8 cellular contexts compared by ENCODE assay signal in the genomic region with DNA sequence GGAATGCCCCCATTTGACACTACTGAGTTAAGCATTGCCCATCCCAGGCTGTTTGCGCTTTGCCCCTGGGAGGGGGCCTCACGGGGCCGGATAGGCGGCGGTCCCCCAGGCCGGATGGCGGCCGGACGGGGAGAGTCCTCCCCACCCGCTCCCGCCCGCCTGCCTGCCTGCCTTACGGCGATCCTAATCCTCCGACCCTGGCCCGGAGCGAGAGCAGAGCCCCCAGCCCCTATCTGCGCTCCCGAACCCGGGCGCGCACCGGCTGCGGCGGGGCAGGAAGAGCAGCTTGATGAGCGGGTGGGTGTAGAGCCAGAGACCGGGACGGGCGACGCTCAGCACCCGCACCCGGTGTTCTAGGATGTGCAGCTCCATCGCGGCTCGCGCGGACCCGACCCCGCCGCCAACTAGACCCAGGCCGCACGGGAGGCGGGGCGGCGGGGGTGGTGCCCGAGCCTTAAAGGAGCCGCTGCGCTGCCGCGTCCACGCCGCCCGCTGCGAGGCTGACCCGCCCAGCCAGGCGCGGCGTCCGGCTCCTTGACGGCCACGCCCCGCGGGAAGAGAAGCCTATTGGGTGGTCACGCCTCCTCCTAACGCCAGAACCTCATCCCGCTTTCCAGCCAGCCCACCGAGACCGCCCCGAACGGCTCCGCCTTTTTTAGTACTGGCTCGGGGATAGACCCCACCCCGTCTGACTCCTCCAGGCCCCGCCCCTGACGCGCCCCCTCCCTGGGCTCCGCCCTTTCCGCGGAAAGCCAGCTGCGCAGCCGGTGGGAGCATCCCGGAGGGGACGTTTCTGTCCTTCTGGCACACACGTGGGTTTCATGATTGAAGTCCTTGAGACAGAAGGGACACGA. TPM values are rescaled to one million over a fixed set of nuclear protein-coding genes. Genes with fewer than 3 reads are reported as not detected.
A peak's percentile ranks its signal among the peaks of the same experiment; 100 is the strongest.
DNase-seq lines count a peak whose midpoint lies in the region; ATAC-seq lines count a peak whose summit lies in the region.

Gene CASTOR1 (minus strand): TSS at position 380 of the 854 bp plus-strand sequence. CDS start 8 bp downstream, at position 372.

- peaks cover 23 to 34% of the 10 kb centered on the region in 2 donors for H3K36me3 Mint-ChIP-seq in CD4-positive, alpha-beta memory T cell
- H3K36me3 Mint-ChIP-seq in memory B cell: peaks cover 20% of the 10 kb centered on the region

- H3K4me1 ChIP-seq in CD4-positive, alpha-beta memory T cell (ENCODE audit: insufficient read depth, low read length): peaks cover 41% of the 10 kb centered on the region
- peaks cover 23% of the 10 kb centered on the region for H3K4me1 ChIP-seq in effector memory CD4-positive, alpha-beta T cell (ENCODE audit: control insufficient read depth, insufficient read depth, low read length, poor library complexity, severe bottlenecking)

- H3K27me3 Mint-ChIP-seq in CD4-positive, alpha-beta memory T cell: no peaks in the 10 kb centered on the region
- H3K27me3 Mint-ChIP-seq in memory B cell: no peaks in the 10 kb centered on the region

- H3K36me3 ChIP-seq in CD4-positive, alpha-beta memory T cell (ENCODE audit: insufficient read depth, low read length): peaks cover 24% of the 10 kb centered on the region
- H3K36me3 ChIP-seq in effector memory CD4-positive, alpha-beta T cell (ENCODE audit: control insufficient read depth, insufficient read depth, low read length): peaks cover 27% of the 10 kb centered on the region

- peak; percentile 66 for ATAC-seq in GM19463 (IDR thresholded peaks at IDR 0.05; ENCODE audit: unreplicated experiment)
- peak; percentile 76 for ATAC-seq in memory B cell (ENCODE audit: low read depth)

- H3K4me3 ChIP-seq in CD4-positive, alpha-beta memory T cell (ENCODE audit: low read length in 2 of 2): peak within 1 kb of the TSS; percentile 47 to 66
- H3K4me3 ChIP-seq in effector memory CD4-positive, alpha-beta T cell (ENCODE audit: insufficient read depth, low read depth, low read length, poor library complexity, severe bottlenecking): peak within 1 kb of the TSS; percentile 67

- peak within 1 kb of the TSS; percentile 68 for H3K27ac ChIP-seq in CD4-positive, alpha-beta memory T cell (ENCODE audit: low read depth, low read length)
- peak within 1 kb of the TSS; percentile 66 for H3K27ac ChIP-seq in effector memory CD4-positive, alpha-beta T cell (ENCODE audit: insufficient read depth, low read length, poor library complexity, severe bottlenecking)

- CTCF ChIA-PET in CD4-positive, alpha-beta memory T cell (lab: Charles Lee; ENCODE audit: partially characterized antibody): interaction anchor here (1.0 to 11.1 kb wide), 22 partner anchors 9 to 195 kb away, joined by 4 to 392 read pairs (median 10); partner anchors contain the start of genes CCDC157, RNF215, SEC14L2 and SF3A1

- no peaks in the 10 kb centered on the region for H3K9me3 ChIP-seq in CD4-positive, alpha-beta memory T cell (ENCODE audit: control insufficient read depth in 1 of 2, low read length in 2 of 2)
- H3K9me3 ChIP-seq in effector memory CD4-positive, alpha-beta T cell (ENCODE audit: control insufficient read depth, low read length): no peaks in the 10 kb centered on the region

- peak within 1 kb of the TSS; percentile 91 to 96 (median 94) for H3K27ac Mint-ChIP-seq in CD4-positive, alpha-beta memory T cell
- H3K27ac Mint-ChIP-seq in memory B cell: peak within 1 kb of the TSS; percentile 77

- intact Hi-C loops in CD4-positive, alpha-beta memory T cell (cut with micrococcal nuclease): loop anchor here (1.0 to 2.0 kb wide), 5 partner anchors 17 to 195 kb away; partner anchors contain the start of genes SF3A1 and TBC1D10A

- H3K4me3 Mint-ChIP-seq in CD4-positive, alpha-beta memory T cell: peak within 1 kb of the TSS; percentile 88 to 94 (median 92)
- peak within 1 kb of the TSS; percentile 94 for H3K4me3 Mint-ChIP-seq in memory B cell

- POLR2A ChIA-PET in CD4-positive, alpha-beta memory T cell (lab: Charles Lee; ENCODE audit: partially characterized antibody): interaction anchor here (0.7 to 15.0 kb wide), 28 partner anchors 9 to 1001 kb away, joined by 3 to 333 read pairs (median 6); partner anchors contain the start of genes CCDC157, MTFP1, OSM and RNF215

- H3K9me3 Mint-ChIP-seq in CD4-positive, alpha-beta memory T cell: no peaks in the 10 kb centered on the region
- H3K9me3 Mint-ChIP-seq in memory B cell: no peaks in the 10 kb centered on the region

- H3K27me3 ChIP-seq in CD4-positive, alpha-beta memory T cell (ENCODE audit: insufficient read depth, low read length): no peaks in the 10 kb centered on the region
- no peaks in the 10 kb centered on the region for H3K27me3 ChIP-seq in effector memory CD4-positive, alpha-beta T cell (replicated peaks; ENCODE audit: control insufficient read depth, insufficient read depth, low read length, poor library complexity, severe bottlenecking)

- peak; percentile 82 to 89 (median 83) for DNase-seq in CD4-positive, alpha-beta memory T cell
- DNase-seq in HS-5 (ENCODE audit: low read depth) (peak; percentile 88), NK-92 (lab: John Stamatoyannopoulos, UW; ENCODE audit: unreplicated experiment) (peak; percentile 8), memory B cell (ENCODE audit: low spot score in 2 of 2) (peak; percentile 73 to 90)
- peak; percentile 70 to 77 for DNase-seq in activated CD8-positive, alpha-beta memory T cell treated with anti-CD3 and anti-CD28 coated beads for 4 hours (ENCODE audit: low read depth in 2 of 2)
- DNase-seq in effector memory CD4-positive, alpha-beta T cell: peak; percentile 82 to 88 (median 86)
- DNase-seq in stimulated activated CD8-positive, alpha-beta memory T cell treated with anti-CD3 and anti-CD28 coated beads, Interleukin-12 subunit alpha, Interleukin-12 subunit beta, amount 100 ng/mL, for 1 hour (ENCODE audit: low read depth): peak; percentile 80

- H3K4me1 Mint-ChIP-seq in CD4-positive, alpha-beta memory T cell: peaks cover 22 to 52% (median 30%) of the 10 kb centered on the region in 4 donors
- peaks cover 29% of the 10 kb centered on the region for H3K4me1 Mint-ChIP-seq in memory B cell

RNA-seq across cellular contexts. Expression of gene CASTOR1, which starts in this region (rescaled TPM):
- 10 to 100 TPM; 13.7 to 14.9 TPM for total RNA-seq in CD4-positive, alpha-beta memory T cell
- 10 to 100 TPM; 11.3 to 17.5 TPM for polyA plus RNA-seq in CD4-positive, alpha-beta memory T cell

Comparison
In these comparisons a context has a peak if more than half of its experiments do, and no peak if none do; other contexts are left out.
1. Peak in every context shown above with its lines: DNase-seq, ATAC-seq, H3K4me3 ChIP-seq and H3K27ac ChIP-seq.
2. DNase-seq: peak in every context shown above with its lines; median percentile 88 in HS-5; 86 in effector memory CD4-positive, alpha-beta T cell; 83 in CD4-positive, alpha-beta memory T cell; 82 in memory B cell; 80 in stimulated activated CD8-positive, alpha-beta memory T cell treated with anti-CD3 and anti-CD28 coated beads, Interleukin-12 subunit alpha, Interleukin-12 subunit beta, amount 100 ng/mL, for 1 hour; 74 in activated CD8-positive, alpha-beta memory T cell treated with anti-CD3 and anti-CD28 coated beads for 4 hours; 8 in NK-92.